ENCODE assay signal across 8 cellular contexts in the genomic region with DNA sequence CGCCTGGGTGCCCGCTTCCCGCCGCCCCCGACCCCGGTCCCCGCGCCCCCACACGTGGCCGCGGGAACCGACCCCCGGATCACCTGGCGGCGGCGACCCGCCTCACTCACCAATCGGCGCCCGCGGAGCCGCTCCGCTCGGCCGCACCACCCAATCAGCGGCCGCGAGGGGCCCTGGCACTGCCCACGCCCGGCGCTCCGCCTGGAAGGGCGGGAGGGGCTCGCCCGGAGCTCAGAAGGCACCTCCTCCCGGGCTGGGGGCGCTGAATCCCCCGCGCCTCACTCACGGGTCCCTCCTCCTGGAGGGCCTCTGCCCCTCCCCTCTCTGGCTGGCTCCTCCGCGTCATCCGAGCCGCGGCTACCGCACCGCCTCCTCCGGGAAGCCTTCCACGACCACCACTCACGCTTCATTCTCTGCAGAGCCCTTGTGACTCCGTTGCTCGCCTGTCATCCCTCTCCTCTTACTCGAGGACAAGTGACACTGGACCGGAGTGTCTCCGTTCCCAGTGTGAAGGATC. TPM values are rescaled to one million over a fixed set of nuclear protein-coding genes. Genes with fewer than 3 reads are reported as not detected.
DNase-seq lines count a peak whose midpoint lies in the region; ATAC-seq and TF ChIP-seq lines count a peak whose summit lies in the region.

No MANE protein-coding gene starts in this region.

- H3K4me3 ChIP-seq in GM12864 (ENCODE audit: low read depth, low read length) (peak overlapping the region; percentile 60), esophagus muscularis mucosa (peak overlapping the region; percentile 63 to 86 (median 70))

- peaks cover 0 to 40% (median 0%) of the 10 kb centered on the region in 4 donors for H3K27me3 ChIP-seq in esophagus muscularis mucosa

- H3K4me1 ChIP-seq in esophagus muscularis mucosa: peaks cover 19 to 41% (median 30%) of the 10 kb centered on the region in 4 donors

- TF ChIP-seq POLR2A in esophagus muscularis mucosa (IDR thresholded peaks at IDR 0.05; ENCODE audit: low read depth): no peak

- H3K9me3 Mint-ChIP-seq in activated T-cell treated with anti-CD3 and anti-CD28 coated beads, Interleukin-2, amount 50 U/mL, for 24 hours: no peaks in the 10 kb centered on the region

- WGBS in esophagus muscularis mucosa: 0% methylated on average over 18 of the region's 55 CpGs

- H3K27ac Mint-ChIP-seq in activated T-cell treated with anti-CD3 and anti-CD28 coated beads, Interleukin-2, amount 50 U/mL, for 24 hours: peak overlapping the region; percentile 89

- no peaks in the 10 kb centered on the region for H3K9me3 ChIP-seq in esophagus muscularis mucosa

- TF ChIP-seq EP300 in esophagus muscularis mucosa (IDR thresholded peaks at IDR 0.05): no peak

- peak overlapping the region; percentile 78 for H3K4me3 Mint-ChIP-seq in activated T-cell treated with anti-CD3 and anti-CD28 coated beads, Interleukin-2, amount 50 U/mL, for 24 hours

- H3K36me3 Mint-ChIP-seq in activated T-cell treated with anti-CD3 and anti-CD28 coated beads, Interleukin-2, amount 50 U/mL, for 24 hours (ENCODE audit: low read depth): peaks cover 15% of the 10 kb centered on the region

- ATAC-seq in HG03066 (IDR thresholded peaks at IDR 0.05; ENCODE audit: low read depth, unreplicated experiment): peak; percentile 61
- peak; percentile 65 for ATAC-seq in stimulated activated naive CD8-positive, alpha-beta T cell treated with anti-CD3 and anti-CD28 coated beads, Interleukin-15, Interleukin-2, amounts not matched to agents 100 U/mL and 50 U/mL, for 24 hours

- TF ChIP-seq CTCF in GM12864 (IDR thresholded peaks at IDR 0.05; ENCODE audit: low read depth, low read length, missing control alignments): no peak
- no peak for TF ChIP-seq CTCF in esophagus muscularis mucosa (IDR thresholded peaks at IDR 0.05)

- H3K4me1 Mint-ChIP-seq in activated T-cell treated with anti-CD3 and anti-CD28 coated beads, Interleukin-2, amount 50 U/mL, for 24 hours (ENCODE audit: low read depth): peaks cover 25% of the 10 kb centered on the region

- no peak for DNase-seq in GM12864 (ENCODE audit: low read depth)
- peak; percentile 87 for DNase-seq in NCI-H69 (lab: John Stamatoyannopoulos, UW)
- peak; percentile 77 for DNase-seq in activated T-cell treated with anti-CD3 and anti-CD28 coated beads, Interleukin-2, amount 50 U/mL, for 24 hours
- DNase-seq in esophagus muscularis mucosa (ENCODE audit: extremely low spot score): no peak
- DNase-seq in myocyte (ENCODE audit: low read depth): peak; percentile 61
- peak; percentile 74 for DNase-seq in stimulated activated naive CD8-positive, alpha-beta T cell treated with anti-CD3 and anti-CD28 coated beads, Interleukin-15, Interleukin-2, amounts not matched to agents 100 U/mL and 50 U/mL, for 24 hours
- no peak for DNase-seq in KG1 (lab: John Stamatoyannopoulos, UW)

- intact Hi-C loops in esophagus muscularis mucosa (cut with DNase I): loop anchor here (2.0 to 5.0 kb wide), 2 partner anchors 33 to 55 kb away; a partner anchor contains a TSS

- H3K27me3 Mint-ChIP-seq in activated T-cell treated with anti-CD3 and anti-CD28 coated beads, Interleukin-2, amount 50 U/mL, for 24 hours: peaks cover 38% of the 10 kb centered on the region

- H3K27ac ChIP-seq in esophagus muscularis mucosa (replicated peaks in 1 of 4): peak overlapping the region; percentile 62 to 76 (median 68)

- peaks cover 0 to 7% (median 3%) of the 10 kb centered on the region in 4 donors for H3K36me3 ChIP-seq in esophagus muscularis mucosa

RNA-seq across cellular contexts. Expression of a gene that starts 0.4 kb away (rescaled TPM):
- 1 to 10 TPM in 2 of 4 donors, under 1 TPM in 2; 0.42 to 7.2 (median 1.7) TPM for total RNA-seq in esophagus muscularis mucosa
- 0.47 and 1.5 TPM in 2 replicates for total RNA-seq in myocyte
- 0.49 TPM for polyA plus RNA-seq in myocyte (2012)

RNA-seq across cellular contexts. Expression of a gene that starts 14.3 kb away (rescaled TPM):
- total RNA-seq in esophagus muscularis mucosa (1 to 10 TPM; 2.0 to 7.3 (median 3.4) TPM), myocyte (0.10 and 0.19 TPM in 2 replicates)
- 0.16 TPM for polyA plus RNA-seq in myocyte (2012)

RNA-seq across cellular contexts. Expression of a gene that starts 55.0 kb away (rescaled TPM):
- total RNA-seq in esophagus muscularis mucosa (100 to 1,000 TPM; 213 to 349 (median 277) TPM), myocyte (137 and 155 TPM in 2 replicates)
- 91.2 TPM for polyA plus RNA-seq in myocyte (2012)

Comparison
In these comparisons a context has a peak if more than half of its experiments do, and no peak if none do; other contexts are left out.
1. DNase-seq: peak in NCI-H69 (single experiment), activated T-cell treated with anti-CD3 and anti-CD28 coated beads, Interleukin-2, amount 50 U/mL, for 24 hours (single experiment), myocyte (single experiment) and stimulated activated naive CD8-positive, alpha-beta T cell treated with anti-CD3 and anti-CD28 coated beads, Interleukin-15, Interleukin-2, amounts not matched to agents 100 U/mL and 50 U/mL, for 24 hours (single experiment); none in GM12864 (single experiment), esophagus muscularis mucosa (single experiment) and KG1 (single experiment).